ENCODE assay signal across 9 cellular contexts in the genomic region with DNA sequence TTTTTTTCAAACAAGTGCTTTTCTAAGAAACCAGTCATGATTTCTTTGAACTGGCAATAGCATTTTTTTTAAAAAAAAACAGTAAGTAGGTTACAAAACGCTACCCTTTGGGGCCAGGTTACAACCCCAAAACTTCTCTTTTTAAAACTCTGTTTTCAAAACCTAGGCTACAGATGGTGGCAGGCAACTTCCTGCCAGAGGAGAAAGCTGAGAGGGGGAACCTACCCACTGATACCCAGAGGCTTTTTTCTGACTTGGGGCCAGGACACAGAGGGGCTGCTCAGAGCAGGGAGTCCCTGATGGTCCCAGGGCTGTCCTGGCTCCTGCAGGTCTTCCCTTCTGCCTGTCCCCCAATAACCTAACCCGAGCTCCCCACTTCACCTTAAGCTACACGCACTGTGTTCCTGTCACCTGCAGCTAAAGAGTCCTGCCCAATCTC. TPM values are rescaled to one million over a fixed set of nuclear protein-coding genes. Genes with fewer than 3 reads are reported as not detected.
DNase-seq lines count a peak whose midpoint lies in the region; ATAC-seq and TF ChIP-seq lines count a peak whose summit lies in the region.
"Had no signal": no experiment of that assay in that cellular context is flagged by ENCODE, and none has a peak within 500 bp of the region (broad histone marks: within the 10 kb centered on the region; RNA-seq: fewer than 3 reads in every experiment).

No MANE protein-coding gene starts in this region.

- H3K27me3 Mint-ChIP-seq in activated naive CD8-positive, alpha-beta T cell treated with anti-CD3 and anti-CD28 coated beads, Interleukin-2, amount 10 ng/mL, durations not matched to agents 7 days and 5 days = no peaks in the 10 kb centered on the region
- H3K27me3 Mint-ChIP-seq in endothelial cell (ENCODE audit: unreplicated experiment) = no peaks in the 10 kb centered on the region

- H3K4me3 Mint-ChIP-seq in activated naive CD8-positive, alpha-beta T cell treated with anti-CD3 and anti-CD28 coated beads, Interleukin-2, amount 10 ng/mL, durations not matched to agents 7 days and 5 days = peak overlapping the region; percentile 86
- H3K4me3 Mint-ChIP-seq in endothelial cell (ENCODE audit: unreplicated experiment) = no peak overlapping the region

- H3K27me3 ChIP-seq in heart right ventricle = no peaks in the 10 kb centered on the region

- peaks cover 0 to 8% (median 0%) of the 10 kb centered on the region in 11 donors for H3K9me3 ChIP-seq in heart right ventricle

- WGBS in heart right ventricle, 2 donors = 92 to 93% methylated on average over 3 of the region's 3 CpGs

- TF ChIP-seq CTCF in RWPE1 (conservative IDR thresholded peaks at IDR 0.05; ENCODE audit: low read depth) (no peak), endothelial cell (IDR thresholded peaks at IDR 0.05; ENCODE audit: unreplicated experiment) (no peak), heart right ventricle (IDR thresholded peaks at IDR 0.05) (no peak)

- H3K36me3 ChIP-seq in heart right ventricle = peaks cover 0 to 15% (median 0%) of the 10 kb centered on the region in 9 donors

- POLR2A ChIA-PET in RWPE1 (lab: Yijun Ruan, JAX; ENCODE audit: low non-redundant PET) = interaction anchor here (0.7 kb wide), 2 partner anchors 76 to 138 kb away, joined by 3 to 9 read pairs; no protein-coding TSS in a partner anchor
- POLR2A ChIA-PET in activated naive CD8-positive, alpha-beta T cell treated with anti-CD3 and anti-CD28 coated beads, Interleukin-2, amount 10 ng/mL, durations not matched to agents 7 days and 5 days (lab: Charles Lee) = interaction anchor here (0.6 to 4.2 kb wide), 7 partner anchors 7 to 210 kb away, joined by 3 to 42 read pairs (median 10); a partner anchor contains a TSS

- ATAC-seq in GM18511 (IDR thresholded peaks at IDR 0.05; ENCODE audit: unreplicated experiment) (peak; percentile 38), HG03175 (IDR thresholded peaks at IDR 0.05; ENCODE audit: unreplicated experiment) (no peak), heart right ventricle (no peak)
- peak; percentile 76 for ATAC-seq in activated naive CD8-positive, alpha-beta T cell treated with anti-CD3 and anti-CD28 coated beads, Interleukin-2, amount 10 ng/mL, durations not matched to agents 7 days and 5 days (ENCODE audit: low read depth)

- peaks cover 71% of the 10 kb centered on the region for H3K4me1 Mint-ChIP-seq in activated naive CD8-positive, alpha-beta T cell treated with anti-CD3 and anti-CD28 coated beads, Interleukin-2, amount 10 ng/mL, durations not matched to agents 7 days and 5 days
- peaks cover 9% of the 10 kb centered on the region for H3K4me1 Mint-ChIP-seq in endothelial cell (ENCODE audit: unreplicated experiment)

- peaks cover 4% of the 10 kb centered on the region for H3K9me3 Mint-ChIP-seq in activated naive CD8-positive, alpha-beta T cell treated with anti-CD3 and anti-CD28 coated beads, Interleukin-2, amount 10 ng/mL, durations not matched to agents 7 days and 5 days
- H3K9me3 Mint-ChIP-seq in endothelial cell (ENCODE audit: unreplicated experiment) = no peaks in the 10 kb centered on the region

- DNase-seq in RWPE1 (ENCODE audit: low spot score) (no peak), endothelial cell (ENCODE audit: low spot score) (no peak), Ammon's horn (ENCODE audit: low spot score) (no peak), heart right ventricle (no peak)
- peak; percentile 70 for DNase-seq in activated naive CD8-positive, alpha-beta T cell treated with anti-CD3 and anti-CD28 coated beads, Interleukin-2, amount 10 ng/mL, durations not matched to agents 7 days and 5 days
- DNase-seq in stimulated activated CD4-positive, alpha-beta T cell treated with anti-CD3 and anti-CD28 coated beads, Interleukin-15, amount 100 ng/mL, for 24 hours = peak; percentile 34
- DNase-seq: NCI-H510A had no signal

- peak overlapping the region; percentile 95 for H3K27ac Mint-ChIP-seq in activated naive CD8-positive, alpha-beta T cell treated with anti-CD3 and anti-CD28 coated beads, Interleukin-2, amount 10 ng/mL, durations not matched to agents 7 days and 5 days
- no peak overlapping the region for H3K27ac Mint-ChIP-seq in endothelial cell (ENCODE audit: unreplicated experiment)

- H3K36me3 Mint-ChIP-seq in activated naive CD8-positive, alpha-beta T cell treated with anti-CD3 and anti-CD28 coated beads, Interleukin-2, amount 10 ng/mL, durations not matched to agents 7 days and 5 days = peaks cover 36% of the 10 kb centered on the region
- H3K36me3 Mint-ChIP-seq in endothelial cell (ENCODE audit: low read depth, unreplicated experiment) = peaks cover 10% of the 10 kb centered on the region

- peaks cover 13 to 73% (median 32%) of the 10 kb centered on the region in 9 donors for H3K4me1 ChIP-seq in heart right ventricle

- no peak overlapping the region for H3K4me3 ChIP-seq in heart right ventricle

- peak overlapping the region; percentile 72 for H3K27ac ChIP-seq in RWPE1
- H3K27ac ChIP-seq in heart right ventricle = peak overlapping the region in 4 of 10 donors; percentile 27 to 89 (median 41)

- intact Hi-C loops in heart right ventricle (cut with DNase I) = loop anchor here in 1 of 10 donors (10.0 kb wide), 1 partner anchor 424 kb away; a partner anchor contains a TSS

- CTCF ChIA-PET in RWPE1 (lab: Yijun Ruan, JAX) = interaction anchor here (0.6 kb wide), 3 partner anchors 23 to 107 kb away, joined by 3 to 5 read pairs (median 4); no protein-coding TSS in a partner anchor

RNA-seq across cellular contexts. Expression of a gene that starts 6.9 kb away (rescaled TPM):
- 10 to 100 TPM; 53.7 to 58.5 TPM for total RNA-seq in activated naive CD8-positive, alpha-beta T cell treated with anti-CD3 and anti-CD28 coated beads, Interleukin-2, amount 10 ng/mL, durations not matched to agents 7 days and 5 days
- total RNA-seq in endothelial cell (ENCODE audit: unreplicated experiment) (11.5 TPM), heart right ventricle (10 to 100 TPM; 24.7 to 38.7 (median 31.4) TPM)
- 10 to 100 TPM; 16.5 to 38.0 TPM for polyA plus RNA-seq in heart right ventricle

RNA-seq across cellular contexts. Expression of a gene that starts 55.7 kb away (rescaled TPM):
- total RNA-seq in activated naive CD8-positive, alpha-beta T cell treated with anti-CD3 and anti-CD28 coated beads, Interleukin-2, amount 10 ng/mL, durations not matched to agents 7 days and 5 days = 10 to 100 TPM; 14.8 to 16.0 TPM
- total RNA-seq in endothelial cell (ENCODE audit: unreplicated experiment) (59.9 TPM), heart right ventricle (10 to 100 TPM; 30.6 to 44.9 (median 36.0) TPM)
- 10 to 100 TPM in 1 of 2 donors, 1 to 10 TPM in 1; 6.9 to 14.2 TPM for polyA plus RNA-seq in heart right ventricle

RNA-seq across cellular contexts. Expression of a gene that starts 55.9 kb away (rescaled TPM):
- total RNA-seq in activated naive CD8-positive, alpha-beta T cell treated with anti-CD3 and anti-CD28 coated beads, Interleukin-2, amount 10 ng/mL, durations not matched to agents 7 days and 5 days = 10 to 100 TPM; 37.9 to 38.4 TPM
- 30.8 TPM for total RNA-seq in endothelial cell (ENCODE audit: unreplicated experiment)
- 10 to 100 TPM; 30.4 to 63.6 (median 44.2) TPM for total RNA-seq in heart right ventricle
- 10 to 100 TPM; 11.3 to 14.8 TPM for polyA plus RNA-seq in heart right ventricle

Comparison
In these comparisons a context has a peak if more than half of its experiments do, and no peak if none do; other contexts are left out.
1. ATAC-seq: peak in GM18511 (single experiment) and activated naive CD8-positive, alpha-beta T cell treated with anti-CD3 and anti-CD28 coated beads, Interleukin-2, amount 10 ng/mL, durations not matched to agents 7 days and 5 days (single experiment); none in HG03175 (single experiment) and heart right ventricle (0 of 8).
2. DNase-seq: peak in activated naive CD8-positive, alpha-beta T cell treated with anti-CD3 and anti-CD28 coated beads, Interleukin-2, amount 10 ng/mL, durations not matched to agents 7 days and 5 days (single experiment) and stimulated activated CD4-positive, alpha-beta T cell treated with anti-CD3 and anti-CD28 coated beads, Interleukin-15, amount 100 ng/mL, for 24 hours (single experiment); none in RWPE1 (single experiment), endothelial cell (single experiment), Ammon's horn (single experiment) and heart right ventricle (0 of 2).